1 cellular context compared by ENCODE assay signal in genomic region chr10:132627736-132628512, GRCh38.
TF ChIP-seq lines count a peak whose summit lies in the region.

No MANE protein-coding gene starts in this region.

TF ChIP-seq in K562, 482 proteins besides CTCF, POLR2A, EP300 and RAD21 (continued from another document):
- TF ChIP-seq ARID3A (IDR thresholded peaks at IDR 0.05; ENCODE audit: borderline replicate concordance, low read depth, low read length) (no peak), NFRKB (IDR thresholded peaks at IDR 0.05; ENCODE audit: low read depth) (no peak), RAD51 (IDR thresholded peaks at IDR 0.05; ENCODE audit: borderline replicate concordance, low read depth) (no peak), CCAR2 (IDR thresholded peaks at IDR 0.05; ENCODE audit: low read depth, low read length) (no peak), NRF1 (conservative IDR thresholded peaks at IDR 0.05 in 1 of 2, IDR thresholded peaks at IDR 0.05 in 1 of 2) (peak; percentile 33 to 50; a peak in 3 of 4 replicates), SNIP1 (IDR thresholded peaks at IDR 0.05; ENCODE audit: low read depth) (no peak), ZNF232 (CRISPR knock-in tag; IDR thresholded peaks at IDR 0.05) (no peak), DMBX1 (CRISPR knock-in tag; IDR thresholded peaks at IDR 0.05; ENCODE audit: borderline replicate concordance) (no peak), CBFA2T3 (IDR thresholded peaks at IDR 0.05) (peak; percentile 46), HEY1 (CRISPR knock-in tag; IDR thresholded peaks at IDR 0.05; ENCODE audit: borderline replicate concordance) (no peak), CAMTA2 (CRISPR knock-in tag; conservative IDR thresholded peaks at IDR 0.05) (no peak), KDM1A (IDR thresholded peaks at IDR 0.05) (peak in 1 of 2 experiments; percentile 22; a peak in 1 of 4 replicates), HMGXB4 (CRISPR knock-in tag; IDR thresholded peaks at IDR 0.05) (no peak), SOX6 (IDR thresholded peaks at IDR 0.05) (peak; percentile 10; the same call in 1 of the 2 replicates), POLR2G (IDR thresholded peaks at IDR 0.05; ENCODE audit: low read depth, low read length) (no peak), FOXJ2 (tag; IDR thresholded peaks at IDR 0.05) (peak; percentile 92), FOXK2 (conservative IDR thresholded peaks at IDR 0.05 in 1 of 2, IDR thresholded peaks at IDR 0.05 in 1 of 2; ENCODE audit: low read depth in 2 of 2) (peak; percentile 60 to 63; a peak in 3 of 4 replicates), SMARCE1 (IDR thresholded peaks at IDR 0.05) (peak; percentile 49; the same call in 1 of the 2 replicates), ATF1 (CRISPR knock-in tag; IDR thresholded peaks at IDR 0.05) (no peak), ATF1 (tag; IDR thresholded peaks at IDR 0.05) (peak; percentile 25; the same call in 1 of the 2 replicates), ZNF24 (IDR thresholded peaks at IDR 0.05) (no peak), DPF2 (IDR thresholded peaks at IDR 0.05) (0 out of 2 replicates have a peak, but pooled peaks have one; percentile 18), SETDB1 (IDR thresholded peaks at IDR 0.05; ENCODE audit: low read length) (no peak), KDM4B (IDR thresholded peaks at IDR 0.05; ENCODE audit: borderline replicate concordance in 2 of 2, low read depth in 1 of 2) (no peak), ZNF431 (CRISPR knock-in tag; IDR thresholded peaks at IDR 0.05) (no peak), HOXB6 (CRISPR knock-in tag; IDR thresholded peaks at IDR 0.05; ENCODE audit: borderline replicate concordance) (no peak), ARID4B (CRISPR knock-in tag; IDR thresholded peaks at IDR 0.05) (no peak), HES1 (IDR thresholded peaks at IDR 0.05; ENCODE audit: low read depth) (peak; percentile 79), TAL1 (IDR thresholded peaks at IDR 0.05) (peak; percentile 27; the same call in 1 of the 2 replicates), CCNT2 (IDR thresholded peaks at IDR 0.05; ENCODE audit: borderline replicate concordance, extremely low read depth, insufficient read length, low read depth, low read length) (peak; percentile 4), NCOR1 (IDR thresholded peaks at IDR 0.05) (no peak), FOXM1 (IDR thresholded peaks at IDR 0.05; ENCODE audit: low read depth) (no peak), FOXM1 (CRISPR knock-in tag; IDR thresholded peaks at IDR 0.05; ENCODE audit: low read depth) (no peak), ILK (tag; IDR thresholded peaks at IDR 0.05; ENCODE audit: borderline replicate concordance, low read depth) (no peak), CEBPB (tag; IDR thresholded peaks at IDR 0.05) (no peak), ZBTB49 (CRISPR knock-in tag; IDR thresholded peaks at IDR 0.05; ENCODE audit: borderline replicate concordance) (no peak), CXXC5 (CRISPR knock-in tag; IDR thresholded peaks at IDR 0.05) (peak; percentile 45; the same call in 1 of the 2 replicates), ZNF586 (CRISPR knock-in tag; conservative IDR thresholded peaks at IDR 0.05) (no peak), RBBP5 (IDR thresholded peaks at IDR 0.05; ENCODE audit: borderline replicate concordance, insufficient read depth, low read length, poor library complexity, severe bottlenecking) (no peak), AFF1 (IDR thresholded peaks at IDR 0.05; ENCODE audit: low read depth in 1 of 2, partially characterized antibody in 2 of 2) (no peak), MITF (IDR thresholded peaks at IDR 0.05) (no peak), POLR2AphosphoS2 (IDR thresholded peaks at IDR 0.05; ENCODE audit: low read length) (no peak), ZNF668 (CRISPR knock-in tag; IDR thresholded peaks at IDR 0.05) (no peak), STAT5B (CRISPR knock-in tag; IDR thresholded peaks at IDR 0.05) (no peak)
TF ChIP-seq in K562: peak in this region for 19.
